8 cellular contexts compared by ENCODE assay signal in genomic region chr7:64562621-64563275, GRCh38. TPM values are rescaled to one million over a fixed set of nuclear protein-coding genes. Genes with fewer than 3 reads are reported as not detected.
A peak's percentile ranks its signal among the peaks of the same experiment; 100 is the strongest.
DNase-seq lines count a peak whose midpoint lies in the region; ATAC-seq and TF ChIP-seq lines count a peak whose summit lies in the region.

Gene ZNF680, minus strand, starts transcription at chr7:64563071. Its CDS starts 117 bp downstream, at chr7:64562954.

- POLR2A ChIA-PET in activated CD4-positive, alpha-beta T cell treated with anti-CD3 and anti-CD28 coated beads for 36 hours (lab: Charles Lee): interaction anchor here (0.7 to 1.6 kb wide), 4 partner anchors 10 to 444 kb away, joined by 3 to 6 read pairs (median 4); partner anchors contain the start of genes ERV3-1 and ZNF736

- peak within 1 kb of the TSS; percentile 100 for H3K27ac Mint-ChIP-seq in activated CD4-positive, alpha-beta T cell treated with anti-CD3 and anti-CD28 coated beads for 36 hours

- peak within 1 kb of the TSS; percentile 81 for H3K27ac ChIP-seq in layer of hippocampus (ENCODE audit: low read depth, low read length)

- H3K4me3 ChIP-seq in AG10803 (ENCODE audit: low read length) (peak within 1 kb of the TSS; percentile 77), choroid plexus epithelial cell (ENCODE audit: low read depth, low read length) (peak within 1 kb of the TSS; percentile 94)

- DNase-seq in AG10803 (ENCODE audit: low read depth): peak; percentile 91
- peak; percentile 96 for DNase-seq in NCI-H345 (lab: John Stamatoyannopoulos, UW)
- peak; percentile 94 for DNase-seq in activated CD4-positive, alpha-beta T cell treated with anti-CD3 and anti-CD28 coated beads for 36 hours
- DNase-seq in choroid plexus epithelial cell (ENCODE audit: low read depth): peak; percentile 97
- peak; percentile 91 for DNase-seq in stimulated activated CD4-positive, alpha-beta T cell treated with anti-CD3 and anti-CD28 coated beads, Interleukin-1b, Interleukin-23, amount 100 ng/mL, for 48 hours

- peaks cover 9% of the 10 kb centered on the region for H3K9me3 Mint-ChIP-seq in activated CD4-positive, alpha-beta T cell treated with anti-CD3 and anti-CD28 coated beads for 36 hours (ENCODE audit: low read depth)

- intact Hi-C loops in activated CD4-positive, alpha-beta T cell treated with anti-CD3 and anti-CD28 coated beads for 36 hours (cut with DNase I, micrococcal nuclease): loop anchor here (1.0 to 10.0 kb wide), 13 partner anchors 40 to 810 kb away; partner anchors contain the start of genes ZNF138 (in 2 of the 2), ZNF273 (in 2 of the 2), ERV3-1 (in 1 of the 2) and ZNF107 (in 1 of the 2)

- ATAC-seq in GM19023 (IDR thresholded peaks at IDR 0.05; ENCODE audit: unreplicated experiment) (peak; percentile 100), HG03196 (IDR thresholded peaks at IDR 0.05; ENCODE audit: unreplicated experiment) (peak; percentile 100)
- ATAC-seq in activated CD4-positive, alpha-beta T cell treated with anti-CD3 and anti-CD28 coated beads for 36 hours: peak; percentile 99

- peak within 1 kb of the TSS; percentile 99 for H3K4me3 Mint-ChIP-seq in activated CD4-positive, alpha-beta T cell treated with anti-CD3 and anti-CD28 coated beads for 36 hours

- H3K4me1 Mint-ChIP-seq in activated CD4-positive, alpha-beta T cell treated with anti-CD3 and anti-CD28 coated beads for 36 hours: peaks cover 19% of the 10 kb centered on the region

- H3K36me3 Mint-ChIP-seq in activated CD4-positive, alpha-beta T cell treated with anti-CD3 and anti-CD28 coated beads for 36 hours (ENCODE audit: low read depth): peaks cover 38% of the 10 kb centered on the region

- no peaks in the 10 kb centered on the region for H3K27me3 ChIP-seq in layer of hippocampus (ENCODE audit: control insufficient read depth, insufficient read depth, low read length)

- CTCF ChIA-PET in activated CD4-positive, alpha-beta T cell treated with anti-CD3 and anti-CD28 coated beads for 36 hours (lab: Charles Lee): interaction anchor here (0.6 to 1.2 kb wide), 6 partner anchors 8 to 379 kb away, joined by 3 to 4 read pairs (median 3); partner anchors contain the start of gene ZNF736

- no peak for TF ChIP-seq CTCF in AG10803 (conservative IDR thresholded peaks at IDR 0.05; ENCODE audit: low read length)
- no peak for TF ChIP-seq CTCF in choroid plexus epithelial cell (conservative IDR thresholded peaks at IDR 0.05; ENCODE audit: low read depth, low read length)

- H3K27me3 Mint-ChIP-seq in activated CD4-positive, alpha-beta T cell treated with anti-CD3 and anti-CD28 coated beads for 36 hours: no peaks in the 10 kb centered on the region

RNA-seq across cellular contexts. Expression of gene ZNF680, which starts in this region (rescaled TPM):
- 10 to 100 TPM; 12.5 to 12.6 TPM for total RNA-seq in activated CD4-positive, alpha-beta T cell treated with anti-CD3 and anti-CD28 coated beads for 36 hours

Comparison
In these comparisons a context has a peak if more than half of its experiments do, and no peak if none do; other contexts are left out.
1. Peak in every context shown above with its lines: DNase-seq, ATAC-seq, H3K4me3 ChIP-seq and H3K27ac ChIP-seq.